Comparison of ENCODE assay signal across 9 cellular contexts in genomic region chrX:34578237-34578636, GRCh38.
A peak's percentile ranks its signal among the peaks of the same experiment; 100 is the strongest.
DNase-seq lines count a peak whose midpoint lies in the region; ATAC-seq and TF ChIP-seq lines count a peak whose summit lies in the region.
"Had no signal": no experiment of that assay in that cellular context is flagged by ENCODE, and none has a peak within 500 bp of the region (broad histone marks: within the 10 kb centered on the region; RNA-seq: fewer than 3 reads in every experiment).

No MANE protein-coding gene starts in this region.

- TF ChIP-seq POLR2A in NB4 (IDR thresholded peaks at IDR 0.05; ENCODE audit: extremely low read depth, insufficient read length) = no peak

- DNase-seq in G401 (ENCODE audit: low spot score) = peak; percentile 7
- DNase-seq in NB4 (ENCODE audit: low read depth) = peak; percentile 14
- DNase-seq in epithelial cell of esophagus (ENCODE audit: low read depth) = peak; percentile 36
- peak; percentile 37 for DNase-seq in pons (ENCODE audit: low spot score)
- DNase-seq in activated effector memory CD4-positive, alpha-beta T cell treated with anti-CD3 and anti-CD28 coated beads, Interleukin-2, amount 50 U/mL, for 16 hours = no peak
- no peak for DNase-seq in NCI-H2227 treated with DMSO at 0.1 percent for 48 hours (lab: John Stamatoyannopoulos, UW)
- no peak for DNase-seq in NCI-H446 treated with DMSO at 0.1 percent for 48 hours (lab: John Stamatoyannopoulos, UW)
- DNase-seq: NCI-H187 treated with DMSO at 0.1 percent for 48 hours had no signal

- in situ Hi-C loops in G401 (cut with HindIII; ENCODE audit: low sequenced_read_pairs) = no loop called here

- TF ChIP-seq CTCF in NB4 (IDR thresholded peaks at IDR 0.05; ENCODE audit: low read depth, low read length) (no peak), epithelial cell of esophagus (IDR thresholded peaks at IDR 0.05; ENCODE audit: insufficient read depth, low read depth, low read length, missing control alignments) (peak; percentile 32)

- no peak overlapping the region for H3K4me3 ChIP-seq in NB4 (ENCODE audit: low read depth, low read length)
- no peak overlapping the region for H3K4me3 ChIP-seq in epithelial cell of esophagus (ENCODE audit: low read length)

- no peak for ATAC-seq in HG03378 (IDR thresholded peaks at IDR 0.05; ENCODE audit: unreplicated experiment)

Comparison
In these comparisons a context has a peak if more than half of its experiments do, and no peak if none do; other contexts are left out.
1. DNase-seq: peak in G401 (single experiment), NB4 (single experiment), epithelial cell of esophagus (single experiment) and pons (single experiment); none in activated effector memory CD4-positive, alpha-beta T cell treated with anti-CD3 and anti-CD28 coated beads, Interleukin-2, amount 50 U/mL, for 16 hours (single experiment), NCI-H2227 treated with DMSO at 0.1 percent for 48 hours (single experiment) and NCI-H446 treated with DMSO at 0.1 percent for 48 hours (single experiment).